Comparison of ENCODE assay signal across 22 cellular contexts in the genomic region with DNA sequence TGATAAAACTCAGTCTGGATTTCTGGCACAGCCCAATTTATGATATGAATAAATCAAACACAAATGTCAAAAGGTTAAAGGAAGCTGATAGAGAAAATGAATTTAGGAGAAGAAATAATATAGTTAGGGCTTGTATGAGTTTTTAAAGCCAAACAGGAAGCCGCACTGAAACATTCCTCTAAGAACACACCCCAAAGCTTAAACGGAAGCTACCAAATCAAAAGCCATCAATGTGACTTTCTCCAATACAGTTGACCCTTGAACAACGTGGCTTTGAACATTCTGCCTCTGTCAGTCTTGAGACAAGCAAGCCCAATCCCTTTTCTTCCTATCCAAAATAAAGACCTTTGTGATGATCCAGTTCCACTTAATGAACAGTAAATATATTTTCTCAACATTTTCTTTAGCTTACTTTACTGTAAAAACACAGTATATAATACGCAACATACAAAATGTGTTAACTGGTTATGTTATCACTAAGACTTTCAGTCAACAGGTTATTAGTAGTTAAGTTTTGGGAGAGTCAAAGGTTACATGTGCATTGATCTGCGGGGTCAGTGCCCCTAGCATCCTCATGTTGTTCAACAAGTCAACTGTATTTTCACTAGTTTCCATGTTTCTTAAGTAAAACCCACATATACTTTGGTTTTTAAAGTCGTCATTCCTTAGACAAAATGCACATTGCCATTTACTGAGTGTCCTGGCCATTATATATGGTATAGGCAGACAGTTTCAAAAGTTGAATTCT. TPM values are rescaled to one million over a fixed set of nuclear protein-coding genes. Genes with fewer than 3 reads are reported as not detected.
DNase-seq lines count a peak whose midpoint lies in the region; ATAC-seq lines count a peak whose summit lies in the region.
"Had no signal": no experiment of that assay in that cellular context is flagged by ENCODE, and none has a peak within 500 bp of the region (broad histone marks: within the 10 kb centered on the region; RNA-seq: fewer than 3 reads in every experiment).

No MANE protein-coding gene starts in this region.

- H3K4me3 Mint-ChIP-seq in CD4-positive, CD25-positive, alpha-beta regulatory T cell: peak overlapping the region in 2 of 4 donors; percentile 36 to 40
- peak overlapping the region in 4 of 7 donors; percentile 9 to 44 (median 29) for H3K4me3 Mint-ChIP-seq in CD8-positive, alpha-beta memory T cell
- H3K4me3 Mint-ChIP-seq in activated naive CD8-positive, alpha-beta T cell treated with anti-CD3 and anti-CD28 coated beads, Interleukin-2, amount 50 U/mL, for 24 hours: peak overlapping the region; percentile 42
- peak overlapping the region in 3 of 10 donors; percentile 21 to 36 (median 28) for H3K4me3 Mint-ChIP-seq in naive thymus-derived CD8-positive, alpha-beta T cell

- POLR2A ChIA-PET in CD8-positive, alpha-beta memory T cell (lab: Charles Lee): interaction anchor here (1.3 kb wide), 1 partner anchor 10 kb away, joined by 9 read pairs; no protein-coding TSS in a partner anchor
- POLR2A ChIA-PET in naive thymus-derived CD8-positive, alpha-beta T cell (lab: Charles Lee): interaction anchor here (1.5 kb wide), 1 partner anchor 11 kb away, joined by 6 read pairs; a partner anchor contains a TSS

- DNase-seq in CD4-positive, CD25-positive, alpha-beta regulatory T cell: peak in 1 of 3 donors; percentile 44
- no peak for DNase-seq in CD8-positive, alpha-beta memory T cell
- DNase-seq in activated naive CD8-positive, alpha-beta T cell treated with anti-CD3 and anti-CD28 coated beads, Interleukin-2, amount 50 U/mL, for 24 hours: no peak
- no peak for DNase-seq in naive thymus-derived CD8-positive, alpha-beta T cell
- DNase-seq in NCI-H526 (lab: John Stamatoyannopoulos, UW): no peak
- DNase-seq: anterior cingulate cortex, DMS53, GF-D8, GM23248, hippocampal formation, IMR-90, islet precursor cell, NCI-H1436 treated with DMSO at 0.1 percent for 48 hours, NCI-H2171 treated with DMSO at 0.1 percent for 48 hours, NCI-H69, right cardiac atrium, SHP77 had no signal

- H3K27me3 Mint-ChIP-seq in CD4-positive, CD25-positive, alpha-beta regulatory T cell: no peaks in the 10 kb centered on the region
- no peaks in the 10 kb centered on the region for H3K27me3 Mint-ChIP-seq in CD8-positive, alpha-beta memory T cell
- no peaks in the 10 kb centered on the region for H3K27me3 Mint-ChIP-seq in activated naive CD8-positive, alpha-beta T cell treated with anti-CD3 and anti-CD28 coated beads, Interleukin-2, amount 50 U/mL, for 24 hours
- no peaks in the 10 kb centered on the region for H3K27me3 Mint-ChIP-seq in naive thymus-derived CD8-positive, alpha-beta T cell
- H3K27me3 Mint-ChIP-seq: activated T-helper 17 cell treated with anti-CD3 and anti-CD28 coated beads, Interleukin-2, amount 50 U/mL, for 72 hours had no signal

- H3K36me3 ChIP-seq in CD4-positive, CD25-positive, alpha-beta regulatory T cell (ENCODE audit: control insufficient read depth, insufficient read depth, low read length): peaks cover 98% of the 10 kb centered on the region
- peaks cover 65% of the 10 kb centered on the region for H3K36me3 ChIP-seq in CD8-positive, alpha-beta memory T cell (ENCODE audit: insufficient read depth, low read length)

- H3K9me3 ChIP-seq in CD4-positive, CD25-positive, alpha-beta regulatory T cell (ENCODE audit: control insufficient read depth in 2 of 2, low read length in 2 of 2): no peaks in the 10 kb centered on the region
- H3K9me3 ChIP-seq in CD8-positive, alpha-beta memory T cell (ENCODE audit: low read length): no peaks in the 10 kb centered on the region

- CTCF ChIA-PET in CD8-positive, alpha-beta memory T cell (lab: Charles Lee): no interaction called here

- peak overlapping the region; percentile 43 for H3K4me3 ChIP-seq in CD4-positive, CD25-positive, alpha-beta regulatory T cell (ENCODE audit: low read depth, low read length)
- H3K4me3 ChIP-seq in CD8-positive, alpha-beta memory T cell (ENCODE audit: low read length): no peak overlapping the region
- H3K4me3 ChIP-seq: GM23248, lung had no signal

- H3K27ac Mint-ChIP-seq in CD4-positive, CD25-positive, alpha-beta regulatory T cell: peak overlapping the region; percentile 38 to 54 (median 52)
- peak overlapping the region; percentile 54 to 83 (median 74) for H3K27ac Mint-ChIP-seq in CD8-positive, alpha-beta memory T cell
- H3K27ac Mint-ChIP-seq in activated naive CD8-positive, alpha-beta T cell treated with anti-CD3 and anti-CD28 coated beads, Interleukin-2, amount 50 U/mL, for 24 hours: peak overlapping the region; percentile 31
- H3K27ac Mint-ChIP-seq in naive thymus-derived CD8-positive, alpha-beta T cell: peak overlapping the region in 9 of 10 donors; percentile 17 to 64 (median 57)

- ATAC-seq in CD4-positive, CD25-positive, alpha-beta regulatory T cell (ENCODE audit: low read depth in 2 of 2): no peak
- ATAC-seq in activated naive CD8-positive, alpha-beta T cell treated with anti-CD3 and anti-CD28 coated beads, Interleukin-2, amount 50 U/mL, for 24 hours: no peak
- no peak for ATAC-seq in naive thymus-derived CD8-positive, alpha-beta T cell
- no peak for ATAC-seq in GM18520 (IDR thresholded peaks at IDR 0.05; ENCODE audit: unreplicated experiment)
- ATAC-seq in GM19463 (IDR thresholded peaks at IDR 0.05; ENCODE audit: unreplicated experiment): no peak
- ATAC-seq: activated T-helper 17 cell treated with anti-CD3 and anti-CD28 coated beads, Interleukin-2, amount 50 U/mL, for 72 hours; right cardiac atrium had no signal

- peaks cover 16% of the 10 kb centered on the region for H3K4me1 ChIP-seq in CD4-positive, CD25-positive, alpha-beta regulatory T cell (ENCODE audit: control insufficient read depth, insufficient read depth, low read length, poor library complexity, severe bottlenecking)
- H3K4me1 ChIP-seq in CD8-positive, alpha-beta memory T cell (ENCODE audit: insufficient read depth, low read length): peaks cover 17% of the 10 kb centered on the region

- no peaks in the 10 kb centered on the region for H3K9me3 Mint-ChIP-seq in CD4-positive, CD25-positive, alpha-beta regulatory T cell
- H3K9me3 Mint-ChIP-seq in CD8-positive, alpha-beta memory T cell: no peaks in the 10 kb centered on the region
- no peaks in the 10 kb centered on the region for H3K9me3 Mint-ChIP-seq in activated naive CD8-positive, alpha-beta T cell treated with anti-CD3 and anti-CD28 coated beads, Interleukin-2, amount 50 U/mL, for 24 hours
- no peaks in the 10 kb centered on the region for H3K9me3 Mint-ChIP-seq in naive thymus-derived CD8-positive, alpha-beta T cell
- H3K9me3 Mint-ChIP-seq: activated T-helper 17 cell treated with anti-CD3 and anti-CD28 coated beads, Interleukin-2, amount 50 U/mL, for 72 hours had no signal

- no peaks in the 10 kb centered on the region for H3K27me3 ChIP-seq in CD4-positive, CD25-positive, alpha-beta regulatory T cell (ENCODE audit: control insufficient read depth, insufficient read depth, low read length)
- H3K27me3 ChIP-seq in CD8-positive, alpha-beta memory T cell (ENCODE audit: insufficient read depth, low read length, poor library complexity, severe bottlenecking): no peaks in the 10 kb centered on the region

- H3K27ac ChIP-seq in CD4-positive, CD25-positive, alpha-beta regulatory T cell (ENCODE audit: insufficient read depth, low read length, poor library complexity, severe bottlenecking): no peak overlapping the region
- no peak overlapping the region for H3K27ac ChIP-seq in CD8-positive, alpha-beta memory T cell (ENCODE audit: low read depth, low read length)
- H3K27ac ChIP-seq: GM23248, HL-60 had no signal

- peaks cover 37 to 75% (median 59%) of the 10 kb centered on the region in 4 donors for H3K4me1 Mint-ChIP-seq in CD4-positive, CD25-positive, alpha-beta regulatory T cell
- H3K4me1 Mint-ChIP-seq in CD8-positive, alpha-beta memory T cell: peaks cover 54 to 76% (median 74%) of the 10 kb centered on the region in 3 donors
- peaks cover 83% of the 10 kb centered on the region for H3K4me1 Mint-ChIP-seq in activated naive CD8-positive, alpha-beta T cell treated with anti-CD3 and anti-CD28 coated beads, Interleukin-2, amount 50 U/mL, for 24 hours
- H3K4me1 Mint-ChIP-seq in naive thymus-derived CD8-positive, alpha-beta T cell: peaks cover 22 to 74% (median 50%) of the 10 kb centered on the region in 4 donors

- peaks cover 51% of the 10 kb centered on the region for H3K36me3 Mint-ChIP-seq in CD4-positive, CD25-positive, alpha-beta regulatory T cell
- peaks cover under 1 to 94% (median 22%) of the 10 kb centered on the region in 3 donors for H3K36me3 Mint-ChIP-seq in CD8-positive, alpha-beta memory T cell
- H3K36me3 Mint-ChIP-seq in activated naive CD8-positive, alpha-beta T cell treated with anti-CD3 and anti-CD28 coated beads, Interleukin-2, amount 50 U/mL, for 24 hours (ENCODE audit: low read depth): peaks cover 95% of the 10 kb centered on the region
- H3K36me3 Mint-ChIP-seq in naive thymus-derived CD8-positive, alpha-beta T cell: peaks cover 0 to 98% (median 32%) of the 10 kb centered on the region in 3 donors

RNA-seq across cellular contexts. Expression of a gene that starts 11.2 kb away (rescaled TPM):
- 148 TPM for total RNA-seq in CD4-positive, CD25-positive, alpha-beta regulatory T cell
- 100 to 1,000 TPM; 131 to 139 (median 137) TPM for polyA plus RNA-seq in CD4-positive, CD25-positive, alpha-beta regulatory T cell
- total RNA-seq in CD8-positive, alpha-beta memory T cell: 100 to 1,000 TPM; 545 to 549 TPM
- polyA plus RNA-seq in CD8-positive, alpha-beta memory T cell: 127 TPM
- total RNA-seq in naive thymus-derived CD8-positive, alpha-beta T cell: 100 to 1,000 TPM; 171 to 180 TPM
- 100 to 1,000 TPM; 130 to 156 (median 153) TPM for polyA plus RNA-seq in naive thymus-derived CD8-positive, alpha-beta T cell
